1 cellular context compared by ENCODE assay signal in genomic region chr4:184688447-184688846, GRCh38.
TF ChIP-seq lines count a peak whose summit lies in the region.

No MANE protein-coding gene starts in this region.

TF ChIP-seq in endothelial cell of umbilical vein, 7 proteins besides CTCF, POLR2A, EP300 and RAD21:
- TF ChIP-seq POLR2AphosphoS5 (IDR thresholded peaks at IDR 0.05; ENCODE audit: insufficient read depth, low read depth, low read length) (peak; percentile 98), JUN (IDR thresholded peaks at IDR 0.05; ENCODE audit: borderline replicate concordance, insufficient read depth, insufficient read length, low read depth) (peak; percentile 94), MYC (IDR thresholded peaks at IDR 0.05; ENCODE audit: low read depth, low read length) (peak; percentile 73), GATA2 (IDR thresholded peaks at IDR 0.05; ENCODE audit: insufficient read depth, insufficient read length, low read depth, low read length) (peak; percentile 67), EZH2 (IDR thresholded peaks at IDR 0.05; ENCODE audit: borderline replicate concordance, low read depth, low read length, severe bottlenecking) (no peak), FOS (IDR thresholded peaks at IDR 0.05; ENCODE audit: borderline replicate concordance, insufficient read depth, low read length) (peak; percentile 100)
- TF ChIP-seq, protein P1, sequence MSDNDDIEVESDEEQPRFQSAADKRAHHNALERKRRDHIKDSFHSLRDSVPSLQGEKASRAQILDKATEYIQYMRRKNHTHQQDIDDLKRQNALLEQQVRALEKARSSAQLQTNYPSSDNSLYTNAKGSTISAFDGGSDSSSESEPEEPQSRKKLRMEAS (IDR thresholded peaks at IDR 0.05; ENCODE audit: insufficient read depth, insufficient read length) = peak; percentile 31
